In the genomic region with DNA sequence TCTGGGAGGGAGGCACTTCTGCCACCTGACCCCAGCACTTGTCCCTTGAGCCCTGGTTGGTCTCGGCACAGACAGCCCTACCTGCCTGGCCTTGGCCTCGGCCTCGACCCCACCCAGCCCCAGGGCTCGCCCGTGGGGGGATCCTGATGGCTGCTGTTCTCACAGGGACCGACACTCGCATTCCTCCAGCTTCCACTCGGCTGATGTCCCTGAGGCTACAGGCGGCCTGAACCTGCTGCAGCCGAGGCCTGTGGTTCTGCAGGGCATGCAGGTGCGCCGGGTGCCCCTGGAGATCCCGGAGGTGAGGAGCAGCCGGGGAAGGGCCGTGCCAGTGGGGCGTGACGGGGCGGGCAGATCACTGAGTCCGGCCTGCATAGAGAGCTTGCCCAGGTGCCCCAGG, we compare ENCODE assay signal across 1 cellular context.
A peak's percentile ranks its signal among the peaks of the same experiment; 100 is the strongest.
TF ChIP-seq lines count a peak whose summit lies in the region.

No MANE protein-coding gene starts in this region.

TF ChIP-seq in K562, 482 proteins besides CTCF, POLR2A, EP300 and RAD21:
- TF ChIP-seq POLR2G (IDR thresholded peaks at IDR 0.05; ENCODE audit: low read depth, low read length): peak; percentile 71
- TF ChIP-seq, protein P1, sequence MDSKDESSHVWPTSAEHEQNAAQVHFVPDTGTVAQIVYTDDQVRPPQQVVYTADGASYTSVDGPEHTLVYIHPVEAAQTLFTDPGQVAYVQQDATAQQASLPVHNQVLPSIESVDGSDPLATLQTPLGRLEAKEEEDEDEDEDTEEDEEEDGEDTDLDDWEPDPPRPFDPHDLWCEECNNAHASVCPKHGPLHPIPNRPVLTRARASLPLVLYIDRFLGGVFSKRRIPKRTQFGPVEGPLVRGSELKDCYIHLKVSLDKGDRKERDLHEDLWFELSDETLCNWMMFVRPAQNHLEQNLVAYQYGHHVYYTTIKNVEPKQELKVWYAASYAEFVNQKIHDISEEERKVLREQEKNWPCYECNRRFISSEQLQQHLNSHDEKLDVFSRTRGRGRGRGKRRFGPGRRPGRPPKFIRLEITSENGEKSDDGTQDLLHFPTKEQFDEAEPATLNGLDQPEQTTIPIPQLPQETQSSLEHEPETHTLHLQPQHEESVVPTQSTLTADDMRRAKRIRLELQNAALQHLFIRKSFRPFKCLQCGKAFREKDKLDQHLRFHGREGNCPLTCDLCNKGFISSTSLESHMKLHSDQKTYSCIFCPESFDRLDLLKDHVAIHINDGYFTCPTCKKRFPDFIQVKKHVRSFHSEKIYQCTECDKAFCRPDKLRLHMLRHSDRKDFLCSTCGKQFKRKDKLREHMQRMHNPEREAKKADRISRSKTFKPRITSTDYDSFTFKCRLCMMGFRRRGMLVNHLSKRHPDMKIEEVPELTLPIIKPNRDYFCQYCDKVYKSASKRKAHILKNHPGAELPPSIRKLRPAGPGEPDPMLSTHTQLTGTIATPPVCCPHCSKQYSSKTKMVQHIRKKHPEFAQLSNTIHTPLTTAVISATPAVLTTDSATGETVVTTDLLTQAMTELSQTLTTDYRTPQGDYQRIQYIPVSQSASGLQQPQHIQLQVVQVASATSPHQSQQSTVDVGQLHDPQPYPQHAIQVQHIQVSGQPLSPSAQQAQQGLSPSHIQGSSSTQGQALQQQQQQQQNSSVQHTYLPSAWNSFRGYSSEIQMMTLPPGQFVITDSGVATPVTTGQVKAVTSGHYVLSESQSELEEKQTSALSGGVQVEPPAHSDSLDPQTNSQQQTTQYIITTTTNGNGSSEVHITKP (IDR thresholded peaks at IDR 0.05; ENCODE audit: partially characterized antibody): no peak
- no peak for TF ChIP-seq GATAD2A (IDR thresholded peaks at IDR 0.05)
- TF ChIP-seq RBFOX2 (IDR thresholded peaks at IDR 0.05; ENCODE audit: low read depth, low read length): peak; percentile 56; the same call in 1 of the 2 replicates
- peak; percentile 45 for TF ChIP-seq RBM22 (IDR thresholded peaks at IDR 0.05; ENCODE audit: low read depth, low read length, poor library complexity, severe bottlenecking)
